In genomic region chr7:76126632-76127031, GRCh38 we compare ENCODE assay signal across 28 cellular contexts.
"Had no signal": no experiment of that assay in that cellular context is flagged by ENCODE, and none has a peak within 500 bp of the region (broad histone marks: within the 10 kb centered on the region; RNA-seq: fewer than 3 reads in every experiment).

No MANE protein-coding gene starts in this region.

- DNase-seq: colonic mucosa; cortex of kidney; dermis blood vessel endothelial cell; dorsolateral prefrontal cortex; effector CD4-positive, alpha-beta T cell; effector CD8-positive, alpha-beta T cell; effector memory CD4-positive, alpha-beta T cell; effector memory CD8-positive, alpha-beta T cell; endodermal cell; erythroblast; esophagus squamous epithelium; foreskin fibroblast; foreskin keratinocyte; foreskin melanocyte; gastrocnemius medialis; glutamatergic neuron; head of caudate nucleus; heart left ventricle; heart right ventricle had no signal

- H3K9me3 ChIP-seq: colonic mucosa, esophagus muscularis mucosa, esophagus squamous epithelium, gastrocnemius medialis, gastroesophageal sphincter, heart left ventricle, heart right ventricle had no signal

- H3K4me3 ChIP-seq: colonic mucosa, coronary artery, dorsolateral prefrontal cortex, esophagus muscularis mucosa, esophagus squamous epithelium, gastrocnemius medialis, gastroesophageal sphincter, heart left ventricle, heart right ventricle had no signal

- ATAC-seq: effector memory CD8-positive, alpha-beta T cell; esophagus mucosa; foreskin keratinocyte; gastrocnemius medialis; gastroesophageal sphincter; heart left ventricle; heart right ventricle had no signal

- H3K27me3 ChIP-seq: colonic mucosa, dorsolateral prefrontal cortex, foreskin keratinocyte, gastrocnemius medialis had no signal

- H3K4me1 ChIP-seq: colonic mucosa, esophagus muscularis mucosa, foreskin keratinocyte, gastrocnemius medialis, gastroesophageal sphincter, heart left ventricle, heart right ventricle had no signal

- FAIRE-seq: colon, endometrium, endothelial cell of umbilical vein, frontal cortex had no signal

- H3K36me3 ChIP-seq: colonic mucosa, esophagus muscularis mucosa, esophagus squamous epithelium, gastrocnemius medialis, gastroesophageal sphincter, heart left ventricle, heart right ventricle had no signal

- H3K27ac ChIP-seq: colonic mucosa, coronary artery, epithelial cell of prostate, esophagus muscularis mucosa, esophagus squamous epithelium, foreskin keratinocyte, gastrocnemius medialis, gastroesophageal sphincter, heart left ventricle, heart right ventricle had no signal
